In genomic region chr22:29813563-29813962, GRCh38 we compare ENCODE assay signal across 1 cellular context.
TF ChIP-seq lines count a peak whose summit lies in the region.

No MANE protein-coding gene starts in this region.

TF ChIP-seq in HCT116, 20 proteins besides CTCF, POLR2A, EP300 and RAD21 (continued from another document):
- TF ChIP-seq, protein P1, sequence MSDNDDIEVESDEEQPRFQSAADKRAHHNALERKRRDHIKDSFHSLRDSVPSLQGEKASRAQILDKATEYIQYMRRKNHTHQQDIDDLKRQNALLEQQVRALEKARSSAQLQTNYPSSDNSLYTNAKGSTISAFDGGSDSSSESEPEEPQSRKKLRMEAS (IDR thresholded peaks at IDR 0.05), result no peak
TF ChIP-seq in HCT116: peak in this region for 0.
